In genomic region chr1:119515221-119515620, GRCh38 we compare ENCODE assay signal across 11 cellular contexts. TPM values are rescaled to one million over a fixed set of nuclear protein-coding genes. Genes with fewer than 3 reads are reported as not detected.
"Had no signal": no experiment of that assay in that cellular context is flagged by ENCODE, and none has a peak within 500 bp of the region (broad histone marks: within the 10 kb centered on the region; RNA-seq: fewer than 3 reads in every experiment).

No MANE protein-coding gene starts in this region.

- DNase-seq: GM23248, GOT3, H7, H9, HCEC 1CT, HFFc6 had no signal

- H3K4me1 ChIP-seq: HAP-1 had no signal

- ATAC-seq: GM23338, HCT116 had no signal

- H3K27ac ChIP-seq: GM23248 had no signal

- H3K4me3 ChIP-seq: GM23248, GM23338, HAP-1 had no signal

- H3K9me3 ChIP-seq: HAP-1 had no signal

- H2AFZ ChIP-seq: GM23248, GM23338 had no signal

- H3K9ac ChIP-seq: GM23248 had no signal

- H3K4me2 ChIP-seq: GM23338 had no signal

- H3K36me3 ChIP-seq: HAP-1 had no signal

RNA-seq across cellular contexts. Expression of gene HSD3B1, which starts 8.2 kb away (rescaled TPM):
- total RNA-seq: GM23248, GM23338, H1, H4, H7, H9, HFFc6 had no signal
- polyA plus RNA-seq: GM23248, GM23338, H1 had no signal
